ENCODE assay signal across 10 cellular contexts in the genomic region with DNA sequence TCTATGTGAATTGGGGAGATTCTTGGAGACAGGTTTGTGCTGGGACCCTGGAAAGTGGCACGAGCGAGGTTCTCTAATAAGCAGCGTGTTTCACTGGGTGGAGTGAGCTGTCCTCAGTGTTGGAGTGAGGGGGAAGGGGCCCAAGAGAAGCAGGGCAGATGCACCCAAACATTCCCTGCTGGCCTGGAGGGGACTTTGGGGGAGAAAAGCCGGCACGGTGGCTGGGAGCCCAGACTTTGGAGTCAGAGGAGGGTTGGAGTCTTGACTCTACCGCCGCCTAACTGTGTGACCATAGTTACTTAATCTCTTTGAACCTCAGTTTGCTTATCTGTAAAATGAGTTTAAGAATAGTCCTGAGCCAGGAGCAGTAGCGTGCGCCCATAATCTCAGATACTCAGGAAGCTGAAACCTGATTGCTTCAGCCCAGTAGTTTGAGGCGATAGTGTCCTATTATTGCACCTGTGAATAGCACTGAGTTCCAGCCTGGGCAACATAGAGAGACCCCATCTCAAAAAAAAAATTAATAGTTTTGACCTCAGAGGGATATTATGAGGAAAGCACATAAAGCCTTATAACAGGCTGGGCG. TPM values are rescaled to one million over a fixed set of nuclear protein-coding genes. Genes with fewer than 3 reads are reported as not detected.
DNase-seq lines count a peak whose midpoint lies in the region; ATAC-seq and TF ChIP-seq lines count a peak whose summit lies in the region.
"Had no signal": no experiment of that assay in that cellular context is flagged by ENCODE, and none has a peak within 500 bp of the region (broad histone marks: within the 10 kb centered on the region; RNA-seq: fewer than 3 reads in every experiment).

No MANE protein-coding gene starts in this region.

- H3K9me3 Mint-ChIP-seq in GM23338 (no peaks in the 10 kb centered on the region), brain (no peaks in the 10 kb centered on the region)
- H3K9me3 Mint-ChIP-seq: activated CD4-positive, alpha-beta T cell treated with anti-CD3 and anti-CD28 coated beads, Interleukin-2, amount 10 ng/mL, durations not matched to agents 24 days and 14 days had no signal

- peaks cover 33% of the 10 kb centered on the region for H3K4me1 ChIP-seq in GM23338 (ENCODE audit: insufficient read depth)

- H3K27me3 Mint-ChIP-seq in GM23338 (ENCODE audit: insufficient read depth, low read depth, poor library complexity) = peaks cover 2% of the 10 kb centered on the region
- H3K27me3 Mint-ChIP-seq in brain = no peaks in the 10 kb centered on the region
- H3K27me3 Mint-ChIP-seq: activated CD4-positive, alpha-beta T cell treated with anti-CD3 and anti-CD28 coated beads, Interleukin-2, amount 10 ng/mL, durations not matched to agents 24 days and 14 days had no signal

- 0 out of 2 replicates have a peak overlapping the region, but pooled peaks have one; percentile 14 for H2AFZ ChIP-seq in GM23338

- H3F3A ChIP-seq in GM23338 (replicated peaks; ENCODE audit: low read depth) = peaks cover 13% of the 10 kb centered on the region

- peak overlapping the region; percentile 59 for H3K4me3 ChIP-seq in GM23338
- H3K4me3 ChIP-seq in skin epidermis = peak overlapping the region in 6 of 7 experiments; percentile 5 to 18 (median 12)

- H3K4me2 ChIP-seq in GM23338 = peak overlapping the region; percentile 88

- TF ChIP-seq CTCF in GM23338 (conservative IDR thresholded peaks at IDR 0.05; ENCODE audit: low read depth in 2 of 2) = no peak
- TF ChIP-seq CTCF in brain (conservative IDR thresholded peaks at IDR 0.05) = no peak

- no peak for DNase-seq in GM23338 (ENCODE audit: low spot score)
- no peak for DNase-seq in left lobe of liver (ENCODE audit: low spot score)
- DNase-seq in anterior cingulate cortex (lab: John Stamatoyannopoulos, UW) = no peak
- DNase-seq in middle frontal gyrus (ENCODE audit: extremely low spot score, low spot score) = no peak
- DNase-seq in hepatic stellate cell (ENCODE audit: low spot score) = no peak
- no peak for DNase-seq in SHP77 (lab: John Stamatoyannopoulos, UW)
- DNase-seq: activated CD4-positive, alpha-beta T cell treated with anti-CD3 and anti-CD28 coated beads, Interleukin-2, amount 10 ng/mL, durations not matched to agents 24 days and 14 days; cortex of kidney had no signal

- H3K27ac ChIP-seq in GM23338 (ENCODE audit: low read depth) (peak overlapping the region; percentile 96), skin epidermis (peak overlapping the region in 20 of 21 experiments; percentile 23 to 80 (median 70))

- peak overlapping the region; percentile 64 for H3K4me3 Mint-ChIP-seq in GM23338
- peak overlapping the region in 4 of 5 experiments; percentile 31 to 80 (median 70) for H3K4me3 Mint-ChIP-seq in brain
- H3K4me3 Mint-ChIP-seq: activated CD4-positive, alpha-beta T cell treated with anti-CD3 and anti-CD28 coated beads, Interleukin-2, amount 10 ng/mL, durations not matched to agents 24 days and 14 days had no signal

- no peaks in the 10 kb centered on the region for H3K36me3 ChIP-seq in GM23338 (ENCODE audit: insufficient read depth)

- H3K9me2 ChIP-seq in GM23338 (ENCODE audit: insufficient read depth) = no peaks in the 10 kb centered on the region

- no peaks in the 10 kb centered on the region for H3K79me2 ChIP-seq in GM23338 (replicated peaks; ENCODE audit: insufficient read depth)

- H3K4me1 Mint-ChIP-seq in GM23338 (peaks cover 33% of the 10 kb centered on the region), brain (peaks cover 43% of the 10 kb centered on the region)

- no peaks in the 10 kb centered on the region for H3K36me3 Mint-ChIP-seq in GM23338 (ENCODE audit: low read depth)
- no peaks in the 10 kb centered on the region for H3K36me3 Mint-ChIP-seq in brain

- H3K27me3 ChIP-seq in GM23338 (ENCODE audit: insufficient read depth) = no peaks in the 10 kb centered on the region

- H4K20me1 ChIP-seq in GM23338 (replicated peaks; ENCODE audit: insufficient read depth) = no peaks in the 10 kb centered on the region

- peak overlapping the region; percentile 87 for H3K27ac Mint-ChIP-seq in GM23338
- H3K27ac Mint-ChIP-seq in brain = peak overlapping the region; percentile 71 to 92 (median 75)

- ATAC-seq in GM23338 (no peak), left lobe of liver (peak; percentile 4)

TF ChIP-seq in GM23338, 12 proteins besides CTCF, POLR2A, EP300 and RAD21:
- TF ChIP-seq, protein P1, sequence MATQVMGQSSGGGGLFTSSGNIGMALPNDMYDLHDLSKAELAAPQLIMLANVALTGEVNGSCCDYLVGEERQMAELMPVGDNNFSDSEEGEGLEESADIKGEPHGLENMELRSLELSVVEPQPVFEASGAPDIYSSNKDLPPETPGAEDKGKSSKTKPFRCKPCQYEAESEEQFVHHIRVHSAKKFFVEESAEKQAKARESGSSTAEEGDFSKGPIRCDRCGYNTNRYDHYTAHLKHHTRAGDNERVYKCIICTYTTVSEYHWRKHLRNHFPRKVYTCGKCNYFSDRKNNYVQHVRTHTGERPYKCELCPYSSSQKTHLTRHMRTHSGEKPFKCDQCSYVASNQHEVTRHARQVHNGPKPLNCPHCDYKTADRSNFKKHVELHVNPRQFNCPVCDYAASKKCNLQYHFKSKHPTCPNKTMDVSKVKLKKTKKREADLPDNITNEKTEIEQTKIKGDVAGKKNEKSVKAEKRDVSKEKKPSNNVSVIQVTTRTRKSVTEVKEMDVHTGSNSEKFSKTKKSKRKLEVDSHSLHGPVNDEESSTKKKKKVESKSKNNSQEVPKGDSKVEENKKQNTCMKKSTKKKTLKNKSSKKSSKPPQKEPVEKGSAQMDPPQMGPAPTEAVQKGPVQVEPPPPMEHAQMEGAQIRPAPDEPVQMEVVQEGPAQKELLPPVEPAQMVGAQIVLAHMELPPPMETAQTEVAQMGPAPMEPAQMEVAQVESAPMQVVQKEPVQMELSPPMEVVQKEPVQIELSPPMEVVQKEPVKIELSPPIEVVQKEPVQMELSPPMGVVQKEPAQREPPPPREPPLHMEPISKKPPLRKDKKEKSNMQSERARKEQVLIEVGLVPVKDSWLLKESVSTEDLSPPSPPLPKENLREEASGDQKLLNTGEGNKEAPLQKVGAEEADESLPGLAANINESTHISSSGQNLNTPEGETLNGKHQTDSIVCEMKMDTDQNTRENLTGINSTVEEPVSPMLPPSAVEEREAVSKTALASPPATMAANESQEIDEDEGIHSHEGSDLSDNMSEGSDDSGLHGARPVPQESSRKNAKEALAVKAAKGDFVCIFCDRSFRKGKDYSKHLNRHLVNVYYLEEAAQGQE (IDR thresholded peaks at IDR 0.05; ENCODE audit: unreplicated experiment) = no peak
- TF ChIP-seq, protein P2, sequence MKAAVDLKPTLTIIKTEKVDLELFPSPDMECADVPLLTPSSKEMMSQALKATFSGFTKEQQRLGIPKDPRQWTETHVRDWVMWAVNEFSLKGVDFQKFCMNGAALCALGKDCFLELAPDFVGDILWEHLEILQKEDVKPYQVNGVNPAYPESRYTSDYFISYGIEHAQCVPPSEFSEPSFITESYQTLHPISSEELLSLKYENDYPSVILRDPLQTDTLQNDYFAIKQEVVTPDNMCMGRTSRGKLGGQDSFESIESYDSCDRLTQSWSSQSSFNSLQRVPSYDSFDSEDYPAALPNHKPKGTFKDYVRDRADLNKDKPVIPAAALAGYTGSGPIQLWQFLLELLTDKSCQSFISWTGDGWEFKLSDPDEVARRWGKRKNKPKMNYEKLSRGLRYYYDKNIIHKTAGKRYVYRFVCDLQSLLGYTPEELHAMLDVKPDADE (IDR thresholded peaks at IDR 0.05) = no peak
- no peak for TF ChIP-seq ZNF114 (CRISPR knock-in tag; IDR thresholded peaks at IDR 0.05)
- TF ChIP-seq EZH2phosphoT487 (IDR thresholded peaks at IDR 0.05; ENCODE audit: unreplicated experiment) = no peak
- TF ChIP-seq EZH2 (IDR thresholded peaks at IDR 0.05; ENCODE audit: low read depth, unreplicated experiment) = no peak
- no peak for TF ChIP-seq STAT1 (IDR thresholded peaks at IDR 0.05; ENCODE audit: unreplicated experiment)

RNA-seq across cellular contexts. Expression of a gene that starts 0.6 kb away (rescaled TPM):
- 23.7 and 23.8 TPM in 2 replicates for total RNA-seq in GM23338 (2014; rRNA removed; shearing (Covaris generic))
- polyA plus RNA-seq in GM23338 (2016; fragmentation: Nextera tagmentation; extraction: Ambion mirVana) (16.5 and 17.5 TPM in 2 replicates), brain (ENCODE audit: insufficient read depth, low read depth, low replicate concordance) (14.3 TPM)
- 94.0 TPM for total RNA-seq in left lobe of liver

RNA-seq across cellular contexts. Expression of a gene that starts 9.8 kb away (rescaled TPM):
- total RNA-seq in GM23338 (2014; rRNA removed; shearing (Covaris generic)) = 32.1 and 33.5 TPM in 2 replicates
- polyA plus RNA-seq in GM23338 (2016; fragmentation: Nextera tagmentation; extraction: Ambion mirVana) = 5.6 and 7.3 TPM in 2 replicates
- polyA plus RNA-seq in brain (ENCODE audit: insufficient read depth, low read depth, low replicate concordance) = 25.9 TPM
- total RNA-seq in left lobe of liver = 72.9 TPM

RNA-seq across cellular contexts. Expression of a gene that starts 11.5 kb away (rescaled TPM):
- total RNA-seq in GM23338 (2014; rRNA removed; shearing (Covaris generic)) = 33.3 and 43.8 TPM in 2 replicates
- 12.5 and 13.4 TPM in 2 replicates for polyA plus RNA-seq in GM23338 (2016; fragmentation: Nextera tagmentation; extraction: Ambion mirVana)
- 58.9 TPM for polyA plus RNA-seq in brain (ENCODE audit: insufficient read depth, low read depth, low replicate concordance)
- 24.4 TPM for total RNA-seq in left lobe of liver

RNA-seq across cellular contexts. Expression of a gene that starts 43.6 kb away (rescaled TPM):
- total RNA-seq in GM23338 (2014; rRNA removed; shearing (Covaris generic)) = 62.5 and 63.1 TPM in 2 replicates
- polyA plus RNA-seq in GM23338 (2016; fragmentation: Nextera tagmentation; extraction: Ambion mirVana) = 58.7 and 60.2 TPM in 2 replicates
- polyA plus RNA-seq in brain (ENCODE audit: insufficient read depth, low read depth, low replicate concordance) = 16.2 TPM
- 15.4 TPM for total RNA-seq in left lobe of liver
